ENCODE assay signal across 9 cellular contexts in the genomic region with DNA sequence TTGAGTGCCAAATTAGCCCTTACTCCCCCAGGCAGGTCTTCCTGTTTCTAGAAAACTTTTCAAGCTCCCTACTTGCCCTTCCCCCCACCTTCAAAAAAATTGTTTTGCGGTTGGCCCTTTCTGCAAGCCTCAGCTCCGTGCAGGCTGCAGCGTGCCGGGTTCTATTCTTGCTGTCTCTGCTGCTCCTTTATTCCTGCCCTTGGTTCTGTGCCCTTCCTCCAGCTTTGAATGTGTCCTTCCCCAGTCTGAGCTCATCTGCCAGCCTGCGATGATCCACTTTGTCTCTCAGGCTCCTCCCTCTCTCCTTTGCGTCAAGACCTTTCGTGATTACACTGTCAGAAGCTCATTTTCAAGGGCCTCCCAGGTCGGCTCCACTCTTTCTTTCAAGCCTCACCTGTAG.
DNase-seq lines count a peak whose midpoint lies in the region; ATAC-seq and TF ChIP-seq lines count a peak whose summit lies in the region.
"Had no signal": no experiment of that assay in that cellular context is flagged by ENCODE, and none has a peak within 500 bp of the region (broad histone marks: within the 10 kb centered on the region; RNA-seq: fewer than 3 reads in every experiment).

No MANE protein-coding gene starts in this region.

- peak overlapping the region; percentile 23 for H3K27ac ChIP-seq in foreskin keratinocyte

- H3K27me3 ChIP-seq in foreskin keratinocyte = no peaks in the 10 kb centered on the region

- no peaks in the 10 kb centered on the region for H3K9me3 Mint-ChIP-seq in stimulated activated naive B cell treated with anti-CD40 and anti-IgM and Interleukin-4, amounts not matched to agents 10 μg/mL and 1 μg/mL and 100 μg/mL, for 72 hours

- DNase-seq in NCI-H345 (lab: John Stamatoyannopoulos, UW) = peak; percentile 46
- no peak for DNase-seq in NCI-H345 treated with DMSO at 0.1 percent for 48 hours (lab: John Stamatoyannopoulos, UW; ENCODE audit: unreplicated experiment)
- peak; percentile 87 to 94 for DNase-seq in foreskin keratinocyte
- DNase-seq in stimulated activated naive B cell treated with anti-CD40 and anti-IgM and Interleukin-4, amounts not matched to agents 10 μg/mL and 1 μg/mL and 100 μg/mL, for 72 hours = no peak
- no peak for DNase-seq in NCI-H524 treated with DMSO at 0.1 percent for 48 hours (lab: John Stamatoyannopoulos, UW)
- no peak for DNase-seq in NCI-H1694 (lab: John Stamatoyannopoulos, UW)

- peak overlapping the region; percentile 2 for H3K27ac Mint-ChIP-seq in stimulated activated naive B cell treated with anti-CD40 and anti-IgM and Interleukin-4, amounts not matched to agents 10 μg/mL and 1 μg/mL and 100 μg/mL, for 72 hours

- TF ChIP-seq CTCF in foreskin keratinocyte (conservative IDR thresholded peaks at IDR 0.05) = peak; percentile 3

- peak; percentile 75 to 80 for ATAC-seq in activated CD4-positive, CD25-positive, alpha-beta regulatory T cell treated with anti-CD3 and anti-CD28 coated beads, Interleukin-2, amount 50 U/mL, for 24 hours
- peak; percentile 80 for ATAC-seq in foreskin keratinocyte
- ATAC-seq in stimulated activated naive B cell treated with anti-CD40 and anti-IgM and Interleukin-4, amounts not matched to agents 10 μg/mL and 1 μg/mL and 100 μg/mL, for 72 hours (replicated peaks) = peak; percentile 33 to 51
- ATAC-seq in HG03342 (IDR thresholded peaks at IDR 0.05; ENCODE audit: unreplicated experiment) = no peak
- ATAC-seq: A549 had no signal

- peaks cover 20 to 30% of the 10 kb centered on the region in 2 donors for H3K4me1 Mint-ChIP-seq in stimulated activated naive B cell treated with anti-CD40 and anti-IgM and Interleukin-4, amounts not matched to agents 10 μg/mL and 1 μg/mL and 100 μg/mL, for 72 hours

- H3K4me1 ChIP-seq in foreskin keratinocyte = peaks cover 28% of the 10 kb centered on the region

- peaks cover 0 to 13% of the 10 kb centered on the region in 2 donors for H3K27me3 Mint-ChIP-seq in stimulated activated naive B cell treated with anti-CD40 and anti-IgM and Interleukin-4, amounts not matched to agents 10 μg/mL and 1 μg/mL and 100 μg/mL, for 72 hours

- peak overlapping the region; percentile 0 to 41 for H3K4me3 Mint-ChIP-seq in stimulated activated naive B cell treated with anti-CD40 and anti-IgM and Interleukin-4, amounts not matched to agents 10 μg/mL and 1 μg/mL and 100 μg/mL, for 72 hours

- H3K36me3 Mint-ChIP-seq in stimulated activated naive B cell treated with anti-CD40 and anti-IgM and Interleukin-4, amounts not matched to agents 10 μg/mL and 1 μg/mL and 100 μg/mL, for 72 hours = no peaks in the 10 kb centered on the region

Comparison
In these comparisons a context has a peak if more than half of its experiments do, and no peak if none do; other contexts are left out.
1. DNase-seq: peak in NCI-H345 (single experiment) and foreskin keratinocyte (2 of 2); none in NCI-H345 treated with DMSO at 0.1 percent for 48 hours (single experiment), stimulated activated naive B cell treated with anti-CD40 and anti-IgM and Interleukin-4, amounts not matched to agents 10 μg/mL and 1 μg/mL and 100 μg/mL, for 72 hours (single experiment), NCI-H524 treated with DMSO at 0.1 percent for 48 hours (single experiment) and NCI-H1694 (single experiment).